Comparison of ENCODE assay signal across 8 cellular contexts in the genomic region with DNA sequence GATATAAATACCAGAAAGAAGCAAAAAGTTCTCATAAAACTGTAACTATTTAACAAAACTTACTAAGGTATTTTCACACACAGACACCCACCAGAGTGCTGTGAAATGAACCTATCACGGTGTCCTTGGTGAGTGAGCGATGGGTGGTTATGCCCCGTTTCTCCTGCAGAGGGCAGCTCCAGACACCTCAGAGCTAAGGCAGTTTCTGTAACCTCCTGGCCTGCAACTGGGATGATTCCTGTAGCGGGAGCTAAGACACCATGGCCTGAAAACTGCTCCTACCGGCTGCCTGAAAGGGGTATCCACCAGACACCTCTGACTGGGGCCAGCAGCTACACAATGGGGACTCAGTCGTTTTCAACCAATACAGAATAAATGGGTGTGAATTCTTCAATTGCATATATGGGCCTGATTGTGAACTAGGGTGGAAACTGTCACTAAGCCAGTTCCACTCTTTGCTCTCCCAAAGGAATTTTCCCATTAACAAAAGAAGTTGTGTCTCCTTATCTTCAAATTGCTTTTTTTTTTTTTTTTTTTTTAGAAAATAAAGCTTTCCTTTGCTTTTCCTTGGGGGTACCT.
DNase-seq lines count a peak whose midpoint lies in the region; ATAC-seq and TF ChIP-seq lines count a peak whose summit lies in the region.

No MANE protein-coding gene starts in this region.

- TF ChIP-seq CTCF in left ventricle myocardium inferior (IDR thresholded peaks at IDR 0.05; ENCODE audit: borderline replicate concordance) (peak; percentile 28), heart left ventricle (IDR thresholded peaks at IDR 0.05) (peak in 6 of 12 donors; percentile 15 to 46 (median 32))

- H3K27me3 ChIP-seq in left ventricle myocardium inferior (ENCODE audit: low read depth) = no peaks in the 10 kb centered on the region
- H3K27me3 ChIP-seq in heart left ventricle = no peaks in the 10 kb centered on the region
- H3K27me3 ChIP-seq in H7 (ENCODE audit: control insufficient read depth, insufficient read depth, low read length) = no peaks in the 10 kb centered on the region
- H3K27me3 ChIP-seq in Karpas-422 (ENCODE audit: low read length) = no peaks in the 10 kb centered on the region

- H3K36me3 ChIP-seq in left ventricle myocardium inferior (no peaks in the 10 kb centered on the region), heart left ventricle (no peaks in the 10 kb centered on the region), H7 (replicated peaks; ENCODE audit: control insufficient read depth, insufficient read depth, low read length) (no peaks in the 10 kb centered on the region), Karpas-422 (ENCODE audit: insufficient read depth, low read length) (no peaks in the 10 kb centered on the region)

- H3K4me2 ChIP-seq in Karpas-422 (ENCODE audit: low read depth, low read length, poor library complexity, severe bottlenecking) = no peak overlapping the region

- no peak for ATAC-seq in heart left ventricle

- H3K4me1 ChIP-seq in left ventricle myocardium inferior = no peaks in the 10 kb centered on the region
- no peaks in the 10 kb centered on the region for H3K4me1 ChIP-seq in heart left ventricle
- H3K4me1 ChIP-seq in Karpas-422 (ENCODE audit: low read length) = no peaks in the 10 kb centered on the region

- no peak overlapping the region for H2AFZ ChIP-seq in Karpas-422 (ENCODE audit: low read length)

- H3K27ac ChIP-seq in left ventricle myocardium inferior (replicated peaks) (no peak overlapping the region), heart left ventricle (no peak overlapping the region), Karpas-422 (ENCODE audit: low read length) (no peak overlapping the region), epithelial cell of prostate (no peak overlapping the region)

- DNase-seq in left ventricle myocardium inferior = no peak
- DNase-seq in heart left ventricle = no peak
- DNase-seq in H7 = peak; percentile 62
- peak; percentile 71 for DNase-seq in Karpas-422
- DNase-seq in SKM-1 treated with dmso at 0.1 percent for 144 hours (lab: John Stamatoyannopoulos, UW; ENCODE audit: unreplicated experiment) = peak; percentile 71
- peak; percentile 1 for DNase-seq in epithelial cell of prostate (ENCODE audit: low read depth, low spot score)
- DNase-seq in renal cortical epithelial cell (ENCODE audit: low read depth) = peak; percentile 23
- DNase-seq in DMS79 (lab: John Stamatoyannopoulos, UW) = no peak

- no peak overlapping the region for H3K9ac ChIP-seq in Karpas-422 (ENCODE audit: low read length)

- H3K79me2 ChIP-seq in Karpas-422 (ENCODE audit: low read length) = no peaks in the 10 kb centered on the region

- H4K20me1 ChIP-seq in Karpas-422 (ENCODE audit: insufficient read depth, low read depth, low read length) = no peaks in the 10 kb centered on the region

- intact Hi-C loops in left ventricle myocardium inferior (cut with micrococcal nuclease) (no loop called here), heart left ventricle (cut with DNase I) (no loop called here)

- no peaks in the 10 kb centered on the region for H3K9me2 ChIP-seq in Karpas-422 (replicated peaks; ENCODE audit: insufficient read depth, low read length)

- 6 to 30% (median 9%) methylated on average over 6 of the region's 6 CpGs for WGBS in heart left ventricle, 4 donors

- peaks cover 6% of the 10 kb centered on the region for H3K9me3 ChIP-seq in left ventricle myocardium inferior (replicated peaks)
- no peaks in the 10 kb centered on the region for H3K9me3 ChIP-seq in heart left ventricle
- H3K9me3 ChIP-seq in Karpas-422 (ENCODE audit: low read length) = no peaks in the 10 kb centered on the region

- H3K4me3 ChIP-seq in left ventricle myocardium inferior = no peak overlapping the region
- H3K4me3 ChIP-seq in heart left ventricle = no peak overlapping the region
- no peak overlapping the region for H3K4me3 ChIP-seq in H7 (ENCODE audit: insufficient read depth, low read depth, low read length)
- H3K4me3 ChIP-seq in Karpas-422 (ENCODE audit: low read length) = no peak overlapping the region

- TF ChIP-seq POLR2A in heart left ventricle (IDR thresholded peaks at IDR 0.05) = no peak

Comparison
In these comparisons a context has a peak if more than half of its experiments do, and no peak if none do; other contexts are left out.
1. DNase-seq: peak in H7 (single experiment), Karpas-422 (single experiment), SKM-1 treated with dmso at 0.1 percent for 144 hours (single experiment), epithelial cell of prostate (single experiment) and renal cortical epithelial cell (single experiment); none in left ventricle myocardium inferior (single experiment), heart left ventricle (0 of 5) and DMS79 (single experiment).